In genomic region chr5:58458851-58459275, GRCh38 we compare ENCODE assay signal across 8 cellular contexts. TPM values are rescaled to one million over a fixed set of nuclear protein-coding genes. Genes with fewer than 3 reads are reported as not detected.
DNase-seq lines count a peak whose midpoint lies in the region; ATAC-seq and TF ChIP-seq lines count a peak whose summit lies in the region.

No MANE protein-coding gene starts in this region.

- no peak for DNase-seq in A673 (ENCODE audit: low spot score)
- peak; percentile 7 for DNase-seq in cerebellar cortex (ENCODE audit: low spot score)
- no peak for DNase-seq in NCI-H345 (lab: John Stamatoyannopoulos, UW)
- no peak for DNase-seq in GM13976 (ENCODE audit: low spot score)
- DNase-seq in GM20000 (ENCODE audit: low spot score), result no peak

- H3K4me3 ChIP-seq in A673 (ENCODE audit: low read depth, low read length, poor library complexity, severe bottlenecking), result peak overlapping the region; percentile 54
- H3K4me3 ChIP-seq in HUES6 (ENCODE audit: low read depth, low read length), result peak overlapping the region; percentile 86
- peak overlapping the region; percentile 84 to 94 for H3K4me3 ChIP-seq in mucosa of rectum (ENCODE audit: low read length in 2 of 2)

- H3K36me3 ChIP-seq in A673 (ENCODE audit: insufficient read depth, low read length, poor library complexity, severe bottlenecking) (no peaks in the 10 kb centered on the region), HUES6 (ENCODE audit: control insufficient read depth, insufficient read depth, low read length) (peaks cover 46% of the 10 kb centered on the region), mucosa of rectum (ENCODE audit: control insufficient read depth in 2 of 2, insufficient read depth in 2 of 2, low read length in 2 of 2) (peaks cover 17 to 26% of the 10 kb centered on the region in 2 donors)

- POLR2A ChIA-PET in A673 (lab: Charles Lee; ENCODE audit: low non-redundant PET), result no interaction called here

- peaks cover 8% of the 10 kb centered on the region for H3K4me1 ChIP-seq in A673 (ENCODE audit: insufficient read depth, low read length, poor library complexity, severe bottlenecking)
- peaks cover 19% of the 10 kb centered on the region for H3K4me1 ChIP-seq in HUES6 (ENCODE audit: control insufficient read depth, insufficient read depth, low read length)
- peaks cover 3 to 22% of the 10 kb centered on the region in 2 donors for H3K4me1 ChIP-seq in mucosa of rectum (ENCODE audit: control insufficient read depth in 2 of 2, insufficient read depth in 2 of 2, low read length in 2 of 2)

- peak overlapping the region; percentile 88 for H3K9ac ChIP-seq in HUES6 (ENCODE audit: low read length)
- H3K9ac ChIP-seq in mucosa of rectum (ENCODE audit: low read depth in 1 of 2, low read length in 2 of 2), result peak overlapping the region; percentile 78 to 95

- TF ChIP-seq CTCF in A673 (conservative IDR thresholded peaks at IDR 0.05; ENCODE audit: low read depth, low read length), result no peak
- TF ChIP-seq CTCF in GM13976 (IDR thresholded peaks at IDR 0.05; ENCODE audit: borderline replicate concordance, control extremely low read depth, extremely low read depth, insufficient read depth, missing control alignments), result no peak
- no peak for TF ChIP-seq CTCF in GM20000 (IDR thresholded peaks at IDR 0.05; ENCODE audit: extremely low read depth, missing control alignments)

- ATAC-seq in GM18868 (IDR thresholded peaks at IDR 0.05; ENCODE audit: unreplicated experiment), result no peak

- H3K27me3 ChIP-seq in A673 (replicated peaks; ENCODE audit: insufficient read depth, low read depth, low read length, poor library complexity) (peaks cover 24% of the 10 kb centered on the region), HUES6 (ENCODE audit: control insufficient read depth, insufficient read depth, low read length) (peaks cover 11% of the 10 kb centered on the region), mucosa of rectum (ENCODE audit: control insufficient read depth in 2 of 2, insufficient read depth in 2 of 2, low read length in 2 of 2) (no peaks in the 10 kb centered on the region)

- H3K9me3 ChIP-seq in A673 (ENCODE audit: low read depth, low read length, poor library complexity, severe bottlenecking), result no peaks in the 10 kb centered on the region
- no peaks in the 10 kb centered on the region for H3K9me3 ChIP-seq in HUES6 (ENCODE audit: control insufficient read depth, insufficient read depth, low read depth, low read length)
- H3K9me3 ChIP-seq in mucosa of rectum (ENCODE audit: control insufficient read depth in 2 of 2, low read length in 2 of 2), result no peaks in the 10 kb centered on the region

- H3K27ac ChIP-seq in A673 (ENCODE audit: low read depth, low read length, poor library complexity, severe bottlenecking) (no peak overlapping the region), HUES6 (ENCODE audit: low read depth, low read length) (no peak overlapping the region), mucosa of rectum (ENCODE audit: low read depth in 2 of 2, low read length in 2 of 2) (peak overlapping the region in 1 of 2 donors; percentile 95)

- intact Hi-C loops in A673 (cut with micrococcal nuclease; ENCODE audit: unreplicated experiment), result no loop called here

- CTCF ChIA-PET in A673 (lab: Charles Lee), result no interaction called here

- BruUV-seq in A673 (replicated peaks; lab: Mats Ljungman, UMichigan), result no TSS peak

- in situ Hi-C loops in GM13976 (cut with MboI; ENCODE audit: low sequenced_read_pairs, unreplicated experiment), result loop anchor here (25.0 kb wide), 1 partner anchor 947 kb away; no protein-coding TSS in a partner anchor

RNA-seq across cellular contexts. Expression of gene PLK2, which starts 1.0 kb away (rescaled TPM):
- total RNA-seq in A673 (2021), result 4.2 TPM in 2 replicates

RNA-seq across cellular contexts. Expression of gene GAPT, which starts 32.4 kb away (rescaled TPM):
- not detected in 2 replicates for total RNA-seq in A673 (2021)
